In genomic region chr4:123505457-123506310, GRCh38 we compare ENCODE assay signal across 8 cellular contexts.
DNase-seq lines count a peak whose midpoint lies in the region; ATAC-seq and TF ChIP-seq lines count a peak whose summit lies in the region.

No MANE protein-coding gene starts in this region.

- DNase-seq in activated gamma-delta T cell treated with Interleukin-2 at 50 U/mL for 16 hours (peak; percentile 6), activated gamma-delta T cell (lab: John Stamatoyannopoulos, UW) (no peak), NOMO-1 treated with dmso at 0.1 percent for 144 hours (lab: John Stamatoyannopoulos, UW; ENCODE audit: unreplicated experiment) (peak; percentile 15), iPS DF 19.7 (ENCODE audit: low read depth, low spot score) (peak; percentile 95), psoas muscle (peak; percentile 67 to 76)

- H3K4me3 Mint-ChIP-seq in brain: peak overlapping the region; percentile 85 to 90 (median 86)

- no peak for TF ChIP-seq CTCF in brain (conservative IDR thresholded peaks at IDR 0.05)
- TF ChIP-seq CTCF in psoas muscle (IDR thresholded peaks at IDR 0.05): no peak

- peaks cover 55% of the 10 kb centered on the region for H3K4me1 Mint-ChIP-seq in brain

- WGBS in psoas muscle, 3 donors: 3 to 10% (median 4%) methylated on average over 41 to 55 of the region's 55 CpGs

- intact Hi-C loops in psoas muscle (cut with DNase I): no loop called here

- H3K27me3 Mint-ChIP-seq in brain: peaks cover 3% of the 10 kb centered on the region

- H3K36me3 ChIP-seq in psoas muscle (ENCODE audit: insufficient read depth in 1 of 2, low read depth in 1 of 2): no peaks in the 10 kb centered on the region

- H3K4me1 ChIP-seq in psoas muscle: peaks cover 8% of the 10 kb centered on the region

- peak overlapping the region; percentile 90 to 98 (median 97) for H3K27ac Mint-ChIP-seq in brain

- H3K9me3 ChIP-seq in psoas muscle: no peaks in the 10 kb centered on the region

- H3K27ac ChIP-seq in psoas muscle: peak overlapping the region; percentile 78

- no peaks in the 10 kb centered on the region for H3K36me3 Mint-ChIP-seq in brain

- peaks cover under 1 to 8% (median 4%) of the 10 kb centered on the region in 5 experiments for H3K9me3 Mint-ChIP-seq in brain

- H3K27me3 ChIP-seq in psoas muscle (ENCODE audit: insufficient read depth in 3 of 3, low read length in 2 of 3): no peaks in the 10 kb centered on the region

- peak; percentile 58 for ATAC-seq in HG03175 (IDR thresholded peaks at IDR 0.05; ENCODE audit: unreplicated experiment)
- peak; percentile 74 to 89 (median 78) for ATAC-seq in psoas muscle
- ATAC-seq in GM19328 (IDR thresholded peaks at IDR 0.05; ENCODE audit: unreplicated experiment): no peak

- H3K4me3 ChIP-seq in psoas muscle: peak overlapping the region; percentile 85
